Comparison of ENCODE assay signal across 8 cellular contexts in the genomic region with DNA sequence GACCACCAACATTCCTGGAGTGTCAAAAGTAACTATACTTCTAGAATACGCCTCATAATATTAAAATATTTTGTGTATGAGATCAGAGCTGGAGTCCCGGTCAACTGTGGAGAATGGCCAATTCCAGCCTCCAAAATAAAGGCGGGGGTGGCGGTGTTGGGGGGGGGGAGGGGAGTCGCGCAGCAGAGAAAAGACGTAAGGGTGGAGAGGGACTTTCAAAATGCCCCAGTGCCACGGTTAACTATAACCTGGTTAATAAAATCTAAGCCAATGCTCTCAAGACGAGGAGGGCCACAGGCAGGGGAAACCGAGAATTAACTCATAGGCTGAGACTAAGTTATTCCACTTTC. TPM values are rescaled to one million over a fixed set of nuclear protein-coding genes. Genes with fewer than 3 reads are reported as not detected.
DNase-seq lines count a peak whose midpoint lies in the region; ATAC-seq and TF ChIP-seq lines count a peak whose summit lies in the region.

No MANE protein-coding gene starts in this region.

- DNase-seq in activated naive CD4-positive, alpha-beta T cell treated with anti-CD3 and anti-CD28 coated beads for 36 hours: no peak
- DNase-seq in activated naive CD4-positive, alpha-beta T cell treated with anti-CD3 and anti-CD28 coated beads, Interleukin-2, amount 50 U/mL, for 16 hours: no peak
- DNase-seq in HT1080 (ENCODE audit: low read depth) (peak; percentile 37), fibroblast of pulmonary artery (ENCODE audit: low read depth) (peak; percentile 84)
- DNase-seq in stimulated activated naive CD4-positive, alpha-beta T cell treated with Interleukin-2 at 50 U/mL for 16 hours (lab: John Stamatoyannopoulos, UW): no peak

- no peak for ATAC-seq in HG03175 (IDR thresholded peaks at IDR 0.05; ENCODE audit: unreplicated experiment)

- H3K9me3 ChIP-seq in neuron (ENCODE audit: low read length): no peaks in the 10 kb centered on the region

- intact Hi-C loops in activated naive CD4-positive, alpha-beta T cell treated with anti-CD3 and anti-CD28 coated beads for 36 hours (cut with micrococcal nuclease): loop anchor here (5.0 to 10.0 kb wide), 2 partner anchors 168 to 1231 kb away; no protein-coding TSS in a partner anchor

- H3K36me3 Mint-ChIP-seq in activated naive CD4-positive, alpha-beta T cell treated with anti-CD3 and anti-CD28 coated beads for 36 hours (ENCODE audit: low read depth): peaks cover 41% of the 10 kb centered on the region

- TF ChIP-seq CTCF in WI38 (IDR thresholded peaks at IDR 0.05; ENCODE audit: low read depth, low read length): no peak
- TF ChIP-seq CTCF in fibroblast of pulmonary artery (IDR thresholded peaks at IDR 0.05; ENCODE audit: low read length, missing control alignments): no peak

- CTCF ChIA-PET in activated naive CD4-positive, alpha-beta T cell treated with anti-CD3 and anti-CD28 coated beads for 36 hours (lab: Charles Lee): no interaction called here

- H3K27me3 ChIP-seq in neuron (ENCODE audit: insufficient read depth, low read length): no peaks in the 10 kb centered on the region

- no peaks in the 10 kb centered on the region for H3K9me3 Mint-ChIP-seq in activated naive CD4-positive, alpha-beta T cell treated with anti-CD3 and anti-CD28 coated beads for 36 hours

- peak overlapping the region; percentile 93 for H3K4me3 Mint-ChIP-seq in activated naive CD4-positive, alpha-beta T cell treated with anti-CD3 and anti-CD28 coated beads for 36 hours

- H3K4me1 ChIP-seq in neuron (ENCODE audit: insufficient read depth, low read length): peaks cover 8% of the 10 kb centered on the region

- H3K4me1 Mint-ChIP-seq in activated naive CD4-positive, alpha-beta T cell treated with anti-CD3 and anti-CD28 coated beads for 36 hours (ENCODE audit: low read depth): peaks cover 37% of the 10 kb centered on the region

- H3K36me3 ChIP-seq in neuron (ENCODE audit: insufficient read depth, low read length): no peaks in the 10 kb centered on the region

- H3K4me3 ChIP-seq in WI38 (ENCODE audit: low read depth, low read length) (peak overlapping the region; percentile 93), fibroblast of pulmonary artery (replicated peaks; ENCODE audit: low read depth, low read length) (peak overlapping the region; percentile 86), neuron (ENCODE audit: low read length) (peak overlapping the region; percentile 94)

- no peaks in the 10 kb centered on the region for H3K27me3 Mint-ChIP-seq in activated naive CD4-positive, alpha-beta T cell treated with anti-CD3 and anti-CD28 coated beads for 36 hours (ENCODE audit: low read depth)

- H2AFZ ChIP-seq in neuron (ENCODE audit: low read depth, low read length): peak overlapping the region; percentile 66

- peak overlapping the region; percentile 99 for H3K27ac Mint-ChIP-seq in activated naive CD4-positive, alpha-beta T cell treated with anti-CD3 and anti-CD28 coated beads for 36 hours

RNA-seq across cellular contexts. Expression of gene NUP153, which starts 1.3 kb away (rescaled TPM):
- 10 to 100 TPM; 65.3 to 67.2 TPM for total RNA-seq in activated naive CD4-positive, alpha-beta T cell treated with anti-CD3 and anti-CD28 coated beads for 36 hours
- 38.2 and 49.2 TPM in 2 replicates for total RNA-seq in HT1080 (2014; rRNA removed; shearing (Covaris generic))
- polyA plus RNA-seq in HT1080 (2015; cell fraction: cytosol; rRNA removed): 32.9 and 38.6 TPM in 2 replicates
- polyA plus RNA-seq in HT1080 (2015; cell fraction: nucleus; rRNA removed): 96.1 and 97.1 TPM in 2 replicates

Comparison
In these comparisons a context has a peak if more than half of its experiments do, and no peak if none do; other contexts are left out.
1. DNase-seq: peak in HT1080 (single experiment) and fibroblast of pulmonary artery (single experiment); none in activated naive CD4-positive, alpha-beta T cell treated with anti-CD3 and anti-CD28 coated beads for 36 hours (single experiment), activated naive CD4-positive, alpha-beta T cell treated with anti-CD3 and anti-CD28 coated beads, Interleukin-2, amount 50 U/mL, for 16 hours (single experiment) and stimulated activated naive CD4-positive, alpha-beta T cell treated with Interleukin-2 at 50 U/mL for 16 hours (single experiment).
2. Peak in every context shown above with its lines, with median percentiles within 50 percentile points of each other: H3K4me3 ChIP-seq.